In genomic region chr2:191013876-191014652, GRCh38 we compare ENCODE assay signal across 8 cellular contexts. TPM values are rescaled to one million over a fixed set of nuclear protein-coding genes. Genes with fewer than 3 reads are reported as not detected.
A peak's percentile ranks its signal among the peaks of the same experiment; 100 is the strongest.
DNase-seq lines count a peak whose midpoint lies in the region; FAIRE-seq and TF ChIP-seq lines count a peak whose summit lies in the region.

Gene STAT1, minus strand, starts transcription at chr2:191014171. Its CDS starts 4,168 bp downstream, at chr2:191010003.

- no peaks in the 10 kb centered on the region for H3K9me3 ChIP-seq in ES-I3 (ENCODE audit: control insufficient read depth, insufficient read depth, low read length)
- no peaks in the 10 kb centered on the region for H3K9me3 ChIP-seq in stomach smooth muscle (ENCODE audit: control insufficient read depth in 2 of 2, low read length in 2 of 2)

- H3K9ac ChIP-seq in ES-I3 (ENCODE audit: low read depth, low read length) (peak within 1 kb of the TSS; percentile 69), stomach smooth muscle (ENCODE audit: low read length in 2 of 2) (peak within 1 kb of the TSS; percentile 86 to 93)

- no peaks in the 10 kb centered on the region for H3K9me3 Mint-ChIP-seq in neural crest cell

- H3K4me1 ChIP-seq in ES-I3 (ENCODE audit: insufficient read depth, low read length) (no peaks in the 10 kb centered on the region), stomach smooth muscle (ENCODE audit: control insufficient read depth, insufficient read depth, low read length) (peaks cover 24% of the 10 kb centered on the region)

- peak; percentile 84 for DNase-seq in H54 (ENCODE audit: insufficient read length, low spot score)
- DNase-seq in LoVo (ENCODE audit: low spot score): peak; percentile 94
- DNase-seq in activated effector memory CD4-positive, alpha-beta T cell treated with Interleukin-2 at 50 U/mL for 16 hours: peak; percentile 95
- DNase-seq in foreskin fibroblast: peak; percentile 94 to 98
- peak; percentile 98 for DNase-seq in neural crest cell (ENCODE audit: low read depth, low spot score)

- H3K36me3 ChIP-seq in ES-I3 (ENCODE audit: insufficient read depth, low read length): no peaks in the 10 kb centered on the region
- H3K36me3 ChIP-seq in stomach smooth muscle (ENCODE audit: control insufficient read depth in 2 of 2, insufficient read depth in 2 of 2, low read length in 2 of 2): peaks cover 2 to 11% of the 10 kb centered on the region in 2 donors

- H3K27ac ChIP-seq in stomach smooth muscle (ENCODE audit: low read length): peak within 1 kb of the TSS; percentile 86

- TF ChIP-seq CTCF in foreskin fibroblast (IDR thresholded peaks at IDR 0.05; ENCODE audit: low read depth, low read length) (no peak), neural crest cell (conservative IDR thresholded peaks at IDR 0.05) (no peak)

- H3K4me3 Mint-ChIP-seq in neural crest cell: no peak within 1 kb of the TSS

- H3K36me3 Mint-ChIP-seq in neural crest cell (ENCODE audit: low read depth): no peaks in the 10 kb centered on the region

- H3K27ac Mint-ChIP-seq in neural crest cell (ENCODE audit: unreplicated experiment): no peak within 1 kb of the TSS

- H3K4me1 Mint-ChIP-seq in neural crest cell: no peaks in the 10 kb centered on the region

- H3K4me3 ChIP-seq in foreskin fibroblast (ENCODE audit: low read depth in 1 of 2, low read length in 2 of 2): peak within 1 kb of the TSS; percentile 78 to 95
- H3K4me3 ChIP-seq in stomach smooth muscle (ENCODE audit: low read length in 2 of 2): peak within 1 kb of the TSS; percentile 97 to 99

- no peak for FAIRE-seq in H54 (lab: Jason Lieb, UNC)

- H3K27me3 ChIP-seq in stomach smooth muscle (ENCODE audit: control insufficient read depth in 1 of 2, insufficient read depth in 2 of 2, low read length in 2 of 2): no peaks in the 10 kb centered on the region

- H3K27me3 Mint-ChIP-seq in neural crest cell (ENCODE audit: low read depth): peaks cover 16% of the 10 kb centered on the region

- peak; percentile 89 for TF ChIP-seq POLR2A in H54 (IDR thresholded peaks at IDR 0.05; ENCODE audit: low read depth, low read length)
- peak; percentile 41; the same call in 1 of the 2 replicates for TF ChIP-seq POLR2A in Raji (IDR thresholded peaks at IDR 0.05; ENCODE audit: insufficient read depth, low read depth, low read length)

RNA-seq across cellular contexts. Expression of gene STAT1, which starts in this region (rescaled TPM):
- 39.9 and 41.3 TPM in 2 replicates for total RNA-seq in neural crest cell

Comparison
In these comparisons a context has a peak if more than half of its experiments do, and no peak if none do; other contexts are left out.
1. Peak in every context shown above with its lines: DNase-seq, H3K4me3 ChIP-seq and H3K27ac ChIP-seq.